Comparison of ENCODE assay signal across 8 cellular contexts in the genomic region with DNA sequence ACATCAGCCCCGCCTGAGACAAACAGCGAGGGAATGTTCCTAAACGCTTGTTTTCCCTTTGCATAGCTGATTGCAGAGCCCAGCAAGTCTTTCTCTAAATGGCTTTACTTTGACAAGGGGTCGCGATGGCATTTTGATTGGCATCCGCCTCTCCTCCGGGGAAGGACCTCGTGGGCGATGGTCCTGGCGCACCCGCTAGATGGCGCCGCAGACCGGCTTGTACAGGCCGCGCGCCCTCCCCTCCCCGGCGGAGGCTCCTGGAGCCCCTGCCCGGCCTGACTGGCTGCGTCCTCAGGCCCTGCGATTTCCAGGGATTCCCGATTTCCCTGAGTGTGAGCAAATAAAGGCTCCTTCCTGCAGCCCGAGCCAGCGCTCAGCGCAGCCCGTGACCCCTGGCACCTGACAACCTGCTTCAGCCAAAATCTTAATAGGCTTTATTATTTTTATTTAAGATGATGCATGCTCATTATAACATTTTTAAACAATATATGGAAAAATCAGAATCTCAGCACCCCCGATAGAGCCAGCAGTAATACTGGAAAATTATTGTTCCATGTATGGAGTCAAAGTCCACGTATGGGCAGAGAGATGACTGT.
DNase-seq lines count a peak whose midpoint lies in the region; ATAC-seq and TF ChIP-seq lines count a peak whose summit lies in the region.

No MANE protein-coding gene starts in this region.

- H3K9me3 ChIP-seq in ascending aorta (no peaks in the 10 kb centered on the region), upper lobe of left lung (no peaks in the 10 kb centered on the region)

- ATAC-seq in GM19463 (IDR thresholded peaks at IDR 0.05; ENCODE audit: unreplicated experiment): peak; percentile 88
- peak in 1 of 2 donors; percentile 43 for ATAC-seq in upper lobe of left lung (ENCODE audit: low FRiP score in 2 of 2)

- 10% methylated on average over 20 to 29 of the region's 29 CpGs for WGBS in upper lobe of left lung, 2 donors

- H3K27ac ChIP-seq in ascending aorta (no peak overlapping the region), upper lobe of left lung (no peak overlapping the region)

- no peaks in the 10 kb centered on the region for H3K4me1 ChIP-seq in ascending aorta
- peaks cover 0 to 4% (median 1%) of the 10 kb centered on the region in 4 donors for H3K4me1 ChIP-seq in upper lobe of left lung

- TF ChIP-seq POLR2A in upper lobe of left lung (IDR thresholded peaks at IDR 0.05): no peak

- no peaks in the 10 kb centered on the region for H3K27me3 ChIP-seq in ascending aorta
- H3K27me3 ChIP-seq in kidney epithelial cell (ENCODE audit: control insufficient read depth, insufficient read depth, low read length): no peaks in the 10 kb centered on the region
- no peaks in the 10 kb centered on the region for H3K27me3 ChIP-seq in upper lobe of left lung

- H3K36me3 ChIP-seq in ascending aorta (no peaks in the 10 kb centered on the region), kidney epithelial cell (ENCODE audit: control insufficient read depth, insufficient read depth, low read length) (no peaks in the 10 kb centered on the region), upper lobe of left lung (no peaks in the 10 kb centered on the region)

- no peak overlapping the region for H3K4me3 ChIP-seq in ascending aorta
- no peak overlapping the region for H3K4me3 ChIP-seq in kidney epithelial cell (ENCODE audit: low read depth, low read length)
- H3K4me3 ChIP-seq in upper lobe of left lung: no peak overlapping the region

- no peak for TF ChIP-seq EP300 in upper lobe of left lung (IDR thresholded peaks at IDR 0.05)

- intact Hi-C loops in ascending aorta (cut with DNase I): loop anchor here (5.0 kb wide), 1 partner anchor 1214 kb away; no protein-coding TSS in a partner anchor

- TF ChIP-seq CTCF in ascending aorta (IDR thresholded peaks at IDR 0.05) (peak; percentile 27 to 66 (median 36)), kidney epithelial cell (IDR thresholded peaks at IDR 0.05; ENCODE audit: insufficient read depth, low read length, poor library complexity, severe bottlenecking) (peak; percentile 82), upper lobe of left lung (IDR thresholded peaks at IDR 0.05) (peak in 4 of 6 experiments; percentile 33 to 74 (median 54))

- peak; percentile 20 for DNase-seq in DMS153 treated with DMSO at 0.1 percent for 48 hours (lab: John Stamatoyannopoulos, UW; ENCODE audit: unreplicated experiment)
- DNase-seq in NCI-H1092 treated with DMSO at 0.1 percent for 48 hours (lab: John Stamatoyannopoulos, UW): peak; percentile 13
- no peak for DNase-seq in ascending aorta (ENCODE audit: low spot score in 2 of 2)
- no peak for DNase-seq in kidney epithelial cell (ENCODE audit: low read depth)
- DNase-seq in upper lobe of left lung: peak in 1 of 2 donors; percentile 87
- no peak for DNase-seq in HPDE6-E6E7 (ENCODE audit: extremely low spot score)
- no peak for DNase-seq in NOMO-1 treated with dmso at 0.1 percent for 144 hours (lab: John Stamatoyannopoulos, UW; ENCODE audit: unreplicated experiment)

Comparison
In these comparisons a context has a peak if more than half of its experiments do, and no peak if none do; other contexts are left out.
1. DNase-seq: peak in DMS153 treated with DMSO at 0.1 percent for 48 hours (single experiment) and NCI-H1092 treated with DMSO at 0.1 percent for 48 hours (single experiment); none in ascending aorta (0 of 2), kidney epithelial cell (single experiment), HPDE6-E6E7 (single experiment) and NOMO-1 treated with dmso at 0.1 percent for 144 hours (single experiment).
2. Peak in every context shown above with its lines, with median percentiles within 50 percentile points of each other: CTCF ChIP-seq.